Comparison of ENCODE assay signal across 1 cellular context in genomic region chr7:6260291-6261183, GRCh38.
TF ChIP-seq lines count a peak whose summit lies in the region.

No MANE protein-coding gene starts in this region.

TF ChIP-seq in WTC11, 78 proteins besides CTCF, POLR2A, EP300 and RAD21 (continued from another document):
- TF ChIP-seq ATF2 (CRISPR knock-in tag; IDR thresholded peaks at IDR 0.05; ENCODE audit: borderline replicate concordance, low read depth) (no peak), PRDM15 (CRISPR knock-in tag; IDR thresholded peaks at IDR 0.05) (no peak), ZNF671 (CRISPR knock-in tag; IDR thresholded peaks at IDR 0.05) (no peak), SMAD4 (CRISPR knock-in tag; IDR thresholded peaks at IDR 0.05) (no peak), ZNF317 (CRISPR knock-in tag; IDR thresholded peaks at IDR 0.05; ENCODE audit: borderline replicate concordance, low read depth) (no peak), TEAD4 (CRISPR knock-in tag; IDR thresholded peaks at IDR 0.05) (no peak)
